8 cellular contexts compared by ENCODE assay signal in genomic region chr17:28898261-28898955, GRCh38. TPM values are rescaled to one million over a fixed set of nuclear protein-coding genes. Genes with fewer than 3 reads are reported as not detected.
DNase-seq lines count a peak whose midpoint lies in the region; ATAC-seq, FAIRE-seq and TF ChIP-seq lines count a peak whose summit lies in the region.

No MANE protein-coding gene starts in this region.

- ATAC-seq in left ventricle myocardium superior (no peak), K562 (no peak), aorta (ENCODE audit: low FRiP score) (no peak), HG02678 (IDR thresholded peaks at IDR 0.05; ENCODE audit: unreplicated experiment) (no peak)

- CTCF ChIA-PET in K562 (lab: Yijun Ruan, JAX; ENCODE audit: low intra/inter-chr PET ratio), result interaction anchor here (1.6 to 1.7 kb wide), 2 partner anchors 50 to 135 kb away, joined by 6 to 10 read pairs; no protein-coding TSS in a partner anchor

- H4K20me1 ChIP-seq in K562 (replicated peaks; ENCODE audit: control insufficient read depth, insufficient read depth, low read length), result no peaks in the 10 kb centered on the region

- peak overlapping the region; percentile 92; the same call in 1 of the 2 replicates for H2AFZ ChIP-seq in K562 (ENCODE audit: low read depth, low read length)

- H3K9me3 ChIP-seq in left ventricle myocardium inferior (replicated peaks) (no peaks in the 10 kb centered on the region), K562 (replicated peaks; ENCODE audit: control insufficient read depth, insufficient read depth, low read depth, low read length) (no peaks in the 10 kb centered on the region), mucosa of stomach (ENCODE audit: control insufficient read depth, low read length) (no peaks in the 10 kb centered on the region), aorta (ENCODE audit: control insufficient read depth, low read length) (no peaks in the 10 kb centered on the region)

- POLR2A ChIA-PET in K562 (lab: Yijun Ruan, JAX), result interaction anchor here (0.6 to 2.8 kb wide), 31 partner anchors 8 to 321 kb away, joined by 3 to 15 read pairs (median 3); partner anchors contain the start of genes ALDOC, BLTP2 and RPL23A

- DNase-seq in left ventricle myocardium inferior (no peak), left ventricle myocardium superior (no peak), K562 (ENCODE audit: extremely low read depth in 1 of 4, low spot score in 3 of 4) (no peak), aorta (no peak), GM20000 (ENCODE audit: low spot score) (no peak), COLO829 (ENCODE audit: low spot score) (no peak)

- H3K9ac ChIP-seq in K562 (ENCODE audit: insufficient read depth in 1 of 2, low read depth in 2 of 2, low read length in 2 of 2), result peak overlapping the region; percentile 86 to 91
- H3K9ac ChIP-seq in mucosa of stomach (ENCODE audit: low read length), result peak overlapping the region; percentile 87

- in situ Hi-C loops in K562 (cut with MboI), result loop anchor here (5.0 kb wide), 1 partner anchor 131 kb away; no protein-coding TSS in a partner anchor

- no peak for TF ChIP-seq CTCF in left ventricle myocardium inferior (IDR thresholded peaks at IDR 0.05; ENCODE audit: borderline replicate concordance)
- TF ChIP-seq CTCF in K562 (IDR thresholded peaks at IDR 0.05 in 2 of 3, conservative IDR thresholded peaks at IDR 0.05 in 1 of 3; ENCODE audit: insufficient read depth in 2 of 3, low read depth in 1 of 3, low read length in 3 of 3), result no peak
- no peak for TF ChIP-seq CTCF in GM20000 (IDR thresholded peaks at IDR 0.05; ENCODE audit: extremely low read depth, missing control alignments)

- no TSS peak for BruUV-seq in K562 (replicated peaks; lab: Mats Ljungman, UMichigan)

- H3K9me1 ChIP-seq in K562 (ENCODE audit: control insufficient read depth, insufficient read depth, low read length), result no peaks in the 10 kb centered on the region

- no peaks in the 10 kb centered on the region for H3K36me3 ChIP-seq in left ventricle myocardium inferior
- H3K36me3 ChIP-seq in K562 (ENCODE audit: control insufficient read depth, insufficient read depth, low read length), result peaks cover 38% of the 10 kb centered on the region
- H3K36me3 ChIP-seq in mucosa of stomach (ENCODE audit: control insufficient read depth, insufficient read depth, low read length), result no peaks in the 10 kb centered on the region
- no peaks in the 10 kb centered on the region for H3K36me3 ChIP-seq in aorta (ENCODE audit: control insufficient read depth in 1 of 2, insufficient read depth in 2 of 2, low read length in 1 of 2)

- H3K4me2 ChIP-seq in K562 (ENCODE audit: insufficient read depth, low read length), result peak overlapping the region; percentile 89

- WGBS in K562 (ENCODE audit: insufficient coverage, low coverage, missing lambda C conversion rate), result 70% methylated on average over 18 of the region's 18 CpGs
- WGBS in aorta, 2 donors, result 84 to 87% methylated on average over 18 of the region's 18 CpGs

- H3K4me3 ChIP-seq in left ventricle myocardium inferior (peak overlapping the region; percentile 98), K562 (peak overlapping the region; percentile 95; the same call in 1 of the 2 replicates), mucosa of stomach (ENCODE audit: low read length) (peak overlapping the region; percentile 92), aorta (ENCODE audit: low read length in 2 of 2) (no peak overlapping the region)

- intact Hi-C loops in left ventricle myocardium inferior (cut with micrococcal nuclease) (no loop called here), left ventricle myocardium superior (cut with micrococcal nuclease) (no loop called here), K562 (cut with micrococcal nuclease) (loop anchor here (5.0 kb wide), 1 partner anchor 251 kb away; the partner anchor contains the start of gene BLTP2), aorta (cut with DNase I) (loop anchor here in 1 of 2 donors (5.0 kb wide), 1 partner anchor 54 kb away; the partner anchor contains the start of gene PHF12)

- no peak for FAIRE-seq in K562 (lab: Jason Lieb, UNC)

- peaks cover 59% of the 10 kb centered on the region for H3K4me1 ChIP-seq in left ventricle myocardium inferior
- peaks cover 42 to 55% of the 10 kb centered on the region in 2 experiments for H3K4me1 ChIP-seq in K562 (replicated peaks in 1 of 2; ENCODE audit: control insufficient read depth in 2 of 2, insufficient read depth in 2 of 2, low read length in 2 of 2)
- peaks cover 37% of the 10 kb centered on the region for H3K4me1 ChIP-seq in mucosa of stomach (ENCODE audit: control insufficient read depth, insufficient read depth, low read length)
- no peaks in the 10 kb centered on the region for H3K4me1 ChIP-seq in aorta (ENCODE audit: control insufficient read depth in 1 of 2, insufficient read depth in 2 of 2, low read length in 2 of 2)

- peak overlapping the region; percentile 95 for H3K27ac ChIP-seq in left ventricle myocardium inferior (replicated peaks)
- peak overlapping the region; percentile 91 for H3K27ac ChIP-seq in K562 (ENCODE audit: extremely low read depth, low read depth, low read length)
- H3K27ac ChIP-seq in aorta (ENCODE audit: low read depth in 1 of 2, low read length in 2 of 2), result peak overlapping the region; percentile 4 to 19

- no peak for TF ChIP-seq EP300 in K562 (IDR thresholded peaks at IDR 0.05; ENCODE audit: low read length)

- no peak for TF ChIP-seq RAD21 in K562 (CRISPR knock-in tag; conservative IDR thresholded peaks at IDR 0.05 in 1 of 2, IDR thresholded peaks at IDR 0.05 in 1 of 2)

- peaks cover 77% of the 10 kb centered on the region for H3K79me2 ChIP-seq in K562 (ENCODE audit: control insufficient read depth, insufficient read depth, low read length)

- no peaks in the 10 kb centered on the region for H3K27me3 ChIP-seq in left ventricle myocardium inferior (ENCODE audit: low read depth)
- H3K27me3 ChIP-seq in K562 (ENCODE audit: control insufficient read depth in 2 of 2, insufficient read depth in 2 of 2, low read length in 2 of 2), result no peaks in the 10 kb centered on the region
- no peaks in the 10 kb centered on the region for H3K27me3 ChIP-seq in mucosa of stomach (ENCODE audit: control insufficient read depth, insufficient read depth, low read length)
- H3K27me3 ChIP-seq in aorta (ENCODE audit: control insufficient read depth in 1 of 2, insufficient read depth in 2 of 2, low read length in 1 of 2), result no peaks in the 10 kb centered on the region

- TF ChIP-seq POLR2A in K562 (conservative IDR thresholded peaks at IDR 0.05), result no peak

RNA-seq across cellular contexts. Expression of gene FLOT2, which starts 0.9 kb away (rescaled TPM):
- 84.2 TPM for total RNA-seq in left ventricle myocardium inferior
- 108 TPM for total RNA-seq in left ventricle myocardium superior
- 71.3 and 104 TPM in 2 replicates for total RNA-seq in K562 (2011; cell fraction: chromatin; rRNA removed; ENCODE audit: low replicate concordance)
- total RNA-seq in K562 (2011; cell fraction: nucleolus; rRNA removed), result 66.8 and 70.7 TPM in 2 replicates
- total RNA-seq in K562 (2011; cell fraction: nucleoplasm; rRNA removed), result 69.2 and 74.4 TPM in 2 replicates
- 41.7 and 47.7 TPM in 2 replicates for total RNA-seq in K562 (2014; rRNA removed)
- total RNA-seq in K562 (2014; rRNA removed; fragmentation: Illumina TruSeq; extraction: Trizol), result 22.8 and 28.5 TPM in 2 replicates
- 38.1 and 40.6 TPM in 2 replicates for total RNA-seq in K562 (2015; rRNA removed; fragmentation: Illumina TruSeq; extraction: Trizol)
- 138 and 143 TPM in 2 replicates for total RNA-seq in K562 (2021)
- polyA plus RNA-seq in K562 (2011; rRNA removed), result 90.8 and 99.7 TPM in 2 replicates
- 118 and 151 TPM in 2 replicates for polyA plus RNA-seq in K562 (2011; cell fraction: cytosol; rRNA removed)
- polyA plus RNA-seq in K562 (2011; cell fraction: nucleus; rRNA removed), result 86.5 and 110 TPM in 2 replicates
- 106 and 168 TPM in 2 replicates for polyA plus RNA-seq in K562 (2012)
- polyA plus RNA-seq in K562 (2014; fragmentation: Illumina TruSeq; extraction: Trizol), result 87.8 and 95.5 TPM in 2 replicates
- polyA plus RNA-seq in K562 (2014; fragmentation: Nextera tagmentation; extraction: Ambion mirVana), result 10 to 100 TPM; 17.5 to 30.1 TPM
- polyA plus RNA-seq in K562 (2014; rRNA removed), result 72.2 and 72.7 TPM in 2 replicates
- polyA minus RNA-seq in K562 (2011; rRNA and poly(A)+ RNA removed), result 114 and 143 TPM in 2 replicates
- 86.6 and 88.6 TPM in 2 replicates for polyA minus RNA-seq in K562 (2011; cell fraction: cytosol; rRNA and poly(A)+ RNA removed)
- 16.2 and 18.3 TPM in 2 replicates for polyA minus RNA-seq in K562 (2011; cell fraction: nucleus; rRNA and poly(A)+ RNA removed)
- total RNA-seq in aorta, result 100 to 1,000 TPM in 1 of 2 donors, 10 to 100 TPM in 1; 99.1 to 108 TPM
- polyA plus RNA-seq in aorta, result 10 to 100 TPM; 51.8 to 58.3 TPM

RNA-seq across cellular contexts. Expression of gene DHRS13, which starts 4.5 kb away (rescaled TPM):
- total RNA-seq in left ventricle myocardium inferior, result 3.1 TPM
- 3.8 TPM for total RNA-seq in left ventricle myocardium superior
- total RNA-seq in K562 (2011; cell fraction: chromatin; rRNA removed; ENCODE audit: low replicate concordance), result 64.4 and 82.9 TPM in 2 replicates
- 76.9 and 79.7 TPM in 2 replicates for total RNA-seq in K562 (2011; cell fraction: nucleolus; rRNA removed)
- total RNA-seq in K562 (2011; cell fraction: nucleoplasm; rRNA removed), result 79.7 and 82.1 TPM in 2 replicates
- total RNA-seq in K562 (2014; rRNA removed), result 52.3 and 56.7 TPM in 2 replicates
- 21.5 and 25.2 TPM in 2 replicates for total RNA-seq in K562 (2014; rRNA removed; fragmentation: Illumina TruSeq; extraction: Trizol)
- total RNA-seq in K562 (2015; rRNA removed; fragmentation: Illumina TruSeq; extraction: Trizol), result 31.2 and 33.5 TPM in 2 replicates
- 39.5 and 42.4 TPM in 2 replicates for total RNA-seq in K562 (2021)
- 26.9 and 36.3 TPM in 2 replicates for polyA plus RNA-seq in K562 (2011; rRNA removed)
- 40.5 and 70.4 TPM in 2 replicates for polyA plus RNA-seq in K562 (2011; cell fraction: cytosol; rRNA removed)
- 24.6 and 32.8 TPM in 2 replicates for polyA plus RNA-seq in K562 (2011; cell fraction: nucleus; rRNA removed)
- 19.4 and 24.0 TPM in 2 replicates for polyA plus RNA-seq in K562 (2012)
- 30.2 and 32.3 TPM in 2 replicates for polyA plus RNA-seq in K562 (2014; fragmentation: Illumina TruSeq; extraction: Trizol)
- polyA plus RNA-seq in K562 (2014; fragmentation: Nextera tagmentation; extraction: Ambion mirVana), result under 1 TPM in 1 of 2 experiments, not detected in 1; 0.32 TPM
- polyA plus RNA-seq in K562 (2014; rRNA removed), result 44.9 and 53.3 TPM in 2 replicates
- polyA minus RNA-seq in K562 (2011; rRNA and poly(A)+ RNA removed), result 25.0 and 26.0 TPM in 2 replicates
- 14.7 and 20.7 TPM in 2 replicates for polyA minus RNA-seq in K562 (2011; cell fraction: cytosol; rRNA and poly(A)+ RNA removed)
- polyA minus RNA-seq in K562 (2011; cell fraction: nucleus; rRNA and poly(A)+ RNA removed), result 16.6 and 16.9 TPM in 2 replicates
- 1 to 10 TPM; 4.3 to 6.1 TPM for total RNA-seq in aorta
- 1 to 10 TPM in 1 of 2 donors, under 1 TPM in 1; 0.75 to 2.7 TPM for polyA plus RNA-seq in aorta

RNA-seq across cellular contexts. Expression of gene ERAL1, which starts 43.6 kb away (rescaled TPM):
- total RNA-seq in left ventricle myocardium inferior (35.4 TPM), left ventricle myocardium superior (34.1 TPM), K562 (2014; rRNA removed) (65.2 and 82.2 TPM in 2 replicates), K562 (2014; rRNA removed; fragmentation: Illumina TruSeq; extraction: Trizol) (35.9 and 37.5 TPM in 2 replicates), K562 (2015; rRNA removed; fragmentation: Illumina TruSeq; extraction: Trizol) (42.2 and 44.8 TPM in 2 replicates), K562 (2021) (97.5 and 98.3 TPM in 2 replicates), aorta (10 to 100 TPM; 17.1 to 20.0 TPM)
- 47.5 and 136 TPM in 2 replicates for total RNA-seq in K562 (2011; cell fraction: chromatin; rRNA removed; ENCODE audit: low replicate concordance)
- 90.7 and 91.3 TPM in 2 replicates for total RNA-seq in K562 (2011; cell fraction: nucleolus; rRNA removed)
- 66.9 and 68.4 TPM in 2 replicates for total RNA-seq in K562 (2011; cell fraction: nucleoplasm; rRNA removed)
- polyA plus RNA-seq in K562 (2011; rRNA removed) (123 and 132 TPM in 2 replicates), K562 (2014; fragmentation: Illumina TruSeq; extraction: Trizol) (143 and 149 TPM in 2 replicates), K562 (2014; fragmentation: Nextera tagmentation; extraction: Ambion mirVana) (100 to 1,000 TPM; 306 to 351 TPM), K562 (2014; rRNA removed) (106 and 135 TPM in 2 replicates), aorta (10 to 100 TPM; 16.7 to 21.5 TPM)
- 145 and 255 TPM in 2 replicates for polyA plus RNA-seq in K562 (2011; cell fraction: cytosol; rRNA removed)
- 106 and 137 TPM in 2 replicates for polyA plus RNA-seq in K562 (2011; cell fraction: nucleus; rRNA removed)
- polyA plus RNA-seq in K562 (2012), result 90.4 and 103 TPM in 2 replicates
- 74.6 and 135 TPM in 2 replicates for polyA minus RNA-seq in K562 (2011; rRNA and poly(A)+ RNA removed)
- polyA minus RNA-seq in K562 (2011; cell fraction: cytosol; rRNA and poly(A)+ RNA removed), result 72.4 and 111 TPM in 2 replicates
- polyA minus RNA-seq in K562 (2011; cell fraction: nucleus; rRNA and poly(A)+ RNA removed), result 45.1 and 67.7 TPM in 2 replicates

RNA-seq across cellular contexts. Expression of gene PHF12, which starts 52.9 kb away (rescaled TPM):
- total RNA-seq in left ventricle myocardium inferior, result 17.2 TPM
- 20.4 TPM for total RNA-seq in left ventricle myocardium superior
- 126 and 135 TPM in 2 replicates for total RNA-seq in K562 (2011; cell fraction: chromatin; rRNA removed; ENCODE audit: low replicate concordance)
- total RNA-seq in K562 (2011; cell fraction: nucleolus; rRNA removed), result 70.4 and 78.8 TPM in 2 replicates
- total RNA-seq in K562 (2011; cell fraction: nucleoplasm; rRNA removed), result 90.9 and 130 TPM in 2 replicates
- total RNA-seq in K562 (2014; rRNA removed), result 17.7 and 18.7 TPM in 2 replicates
- total RNA-seq in K562 (2014; rRNA removed; fragmentation: Illumina TruSeq; extraction: Trizol), result 8.2 and 8.3 TPM in 2 replicates
- 10.4 and 12.0 TPM in 2 replicates for total RNA-seq in K562 (2015; rRNA removed; fragmentation: Illumina TruSeq; extraction: Trizol)
- 24.0 and 31.3 TPM in 2 replicates for total RNA-seq in K562 (2021)
- 13.5 and 27.0 TPM in 2 replicates for polyA plus RNA-seq in K562 (2011; rRNA removed)
- polyA plus RNA-seq in K562 (2011; cell fraction: cytosol; rRNA removed), result 17.1 and 19.2 TPM in 2 replicates
- polyA plus RNA-seq in K562 (2011; cell fraction: nucleus; rRNA removed), result 115 and 157 TPM in 2 replicates
- polyA plus RNA-seq in K562 (2012), result 27.6 and 28.9 TPM in 2 replicates
- 19.9 and 21.4 TPM in 2 replicates for polyA plus RNA-seq in K562 (2014; fragmentation: Illumina TruSeq; extraction: Trizol)
- polyA plus RNA-seq in K562 (2014; fragmentation: Nextera tagmentation; extraction: Ambion mirVana), result 1 to 10 TPM in 1 of 2 experiments, under 1 TPM in 1; 0.82 to 1.1 TPM
- polyA plus RNA-seq in K562 (2014; rRNA removed), result 21.5 and 21.8 TPM in 2 replicates
- polyA minus RNA-seq in K562 (2011; rRNA and poly(A)+ RNA removed), result 18.1 and 18.7 TPM in 2 replicates
- 12.2 and 15.7 TPM in 2 replicates for polyA minus RNA-seq in K562 (2011; cell fraction: cytosol; rRNA and poly(A)+ RNA removed)
- 23.6 and 27.0 TPM in 2 replicates for polyA minus RNA-seq in K562 (2011; cell fraction: nucleus; rRNA and poly(A)+ RNA removed)
- total RNA-seq in aorta, result 10 to 100 TPM; 30.5 to 47.0 TPM
- polyA plus RNA-seq in aorta, result 10 to 100 TPM; 10.1 to 29.4 TPM

RNA-seq across cellular contexts. Expression of gene FAM222B, which starts 55.8 kb away (rescaled TPM):
- total RNA-seq in left ventricle myocardium inferior (17.5 TPM), left ventricle myocardium superior (16.8 TPM), K562 (2014; rRNA removed) (7.4 and 14.0 TPM in 2 replicates), K562 (2014; rRNA removed; fragmentation: Illumina TruSeq; extraction: Trizol) (7.5 and 8.5 TPM in 2 replicates), K562 (2015; rRNA removed; fragmentation: Illumina TruSeq; extraction: Trizol) (8.5 TPM in 2 replicates), K562 (2021) (31.1 and 32.9 TPM in 2 replicates), aorta (10 to 100 TPM; 18.4 to 18.7 TPM)
- 115 and 118 TPM in 2 replicates for total RNA-seq in K562 (2011; cell fraction: chromatin; rRNA removed; ENCODE audit: low replicate concordance)
- total RNA-seq in K562 (2011; cell fraction: nucleolus; rRNA removed), result 34.0 and 45.9 TPM in 2 replicates
- 86.2 and 134 TPM in 2 replicates for total RNA-seq in K562 (2011; cell fraction: nucleoplasm; rRNA removed)
- polyA plus RNA-seq in K562 (2011; rRNA removed) (7.3 and 8.3 TPM in 2 replicates), K562 (2014; fragmentation: Illumina TruSeq; extraction: Trizol) (34.5 and 34.6 TPM in 2 replicates), K562 (2014; fragmentation: Nextera tagmentation; extraction: Ambion mirVana) (1 to 10 TPM; 4.0 to 6.7 TPM), K562 (2014; rRNA removed) (10.9 TPM in 2 replicates), aorta (1 to 10 TPM; 3.6 to 4.6 TPM)
- polyA plus RNA-seq in K562 (2011; cell fraction: cytosol; rRNA removed), result 11.9 and 18.3 TPM in 2 replicates
- 10.0 and 18.6 TPM in 2 replicates for polyA plus RNA-seq in K562 (2011; cell fraction: nucleus; rRNA removed)
- 21.1 and 26.3 TPM in 2 replicates for polyA plus RNA-seq in K562 (2012)
- polyA minus RNA-seq in K562 (2011; rRNA and poly(A)+ RNA removed), result 17.9 and 18.4 TPM in 2 replicates
- polyA minus RNA-seq in K562 (2011; cell fraction: cytosol; rRNA and poly(A)+ RNA removed), result 20.8 and 24.7 TPM in 2 replicates
- 7.1 and 7.9 TPM in 2 replicates for polyA minus RNA-seq in K562 (2011; cell fraction: nucleus; rRNA and poly(A)+ RNA removed)

Comparison
In these comparisons a context has a peak if more than half of its experiments do, and no peak if none do; other contexts are left out.
1. H3K27ac ChIP-seq: peak in every context shown above with its lines; median percentile 95 in left ventricle myocardium inferior; 91 in K562; 12 in aorta.
2. H3K4me3 ChIP-seq: peak in left ventricle myocardium inferior (single experiment), K562 (single experiment) and mucosa of stomach (single experiment); none in aorta (0 of 2).